In the genomic region with DNA sequence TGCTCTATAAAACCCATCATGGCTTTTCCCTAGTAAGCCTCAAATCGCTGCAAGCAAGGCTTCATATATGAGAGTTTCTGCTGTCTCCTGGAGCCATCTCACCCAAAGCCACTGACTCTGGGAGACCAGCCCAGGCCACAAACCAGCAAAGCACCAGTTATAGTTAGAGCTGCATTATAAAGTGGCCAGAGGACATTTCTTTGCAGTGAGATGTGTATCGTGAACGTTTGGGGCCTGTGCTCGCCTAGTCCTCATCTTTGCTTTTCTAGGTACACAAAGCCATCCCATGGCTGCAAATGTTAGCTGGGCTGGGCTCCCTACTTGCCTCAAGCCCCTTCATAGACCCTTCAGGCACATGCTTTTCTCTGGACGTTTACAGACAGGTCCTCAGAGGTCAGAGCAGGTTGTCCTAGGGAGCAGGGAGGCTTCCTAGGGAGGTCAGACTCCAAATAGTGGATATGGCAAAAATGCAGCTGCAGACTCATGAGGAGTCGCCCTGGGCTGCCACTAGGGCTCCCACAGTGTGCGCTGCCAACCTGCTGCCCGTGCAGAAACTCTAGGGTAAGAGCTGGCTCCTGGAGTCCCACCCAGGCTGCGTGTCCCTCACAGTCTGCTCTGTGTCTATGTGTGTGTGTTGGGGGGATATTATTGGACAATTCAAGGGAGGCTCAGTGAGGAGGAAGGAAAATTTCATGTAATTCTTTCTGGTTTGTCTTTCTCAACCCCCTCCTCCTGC, we compare ENCODE assay signal across 9 cellular contexts.
DNase-seq lines count a peak whose midpoint lies in the region; ATAC-seq and TF ChIP-seq lines count a peak whose summit lies in the region.
"Had no signal": no experiment of that assay in that cellular context is flagged by ENCODE, and none has a peak within 500 bp of the region (broad histone marks: within the 10 kb centered on the region; RNA-seq: fewer than 3 reads in every experiment).

No MANE protein-coding gene starts in this region.

- H3K27me3 ChIP-seq in BLaER1 (peaks cover 24% of the 10 kb centered on the region), PC-3 (ENCODE audit: low read length) (peaks cover 22% of the 10 kb centered on the region; the same call in 1 of the 2 replicates)

- H3K4me1 ChIP-seq in BLaER1: peaks cover 32% of the 10 kb centered on the region
- H3K4me1 ChIP-seq in PC-3 (ENCODE audit: insufficient read depth, low read length): no peaks in the 10 kb centered on the region

- H3K9me2 ChIP-seq in PC-3 (replicated peaks; ENCODE audit: low read length): no peaks in the 10 kb centered on the region

- H3K27ac ChIP-seq in BLaER1: no peak overlapping the region
- H3K27ac ChIP-seq in PC-3 (ENCODE audit: low read length): no peak overlapping the region

- no peaks in the 10 kb centered on the region for H3K4me1 Mint-ChIP-seq in osteocyte (ENCODE audit: unreplicated experiment)
- H3K4me1 Mint-ChIP-seq: mesothelial cell of epicardium had no signal

- no peaks in the 10 kb centered on the region for H3F3A ChIP-seq in PC-3 (ENCODE audit: low read length, unreplicated experiment)

- H3K4me3 ChIP-seq in BLaER1 (no peak overlapping the region), PC-3 (ENCODE audit: low read length) (no peak overlapping the region)

- H3K36me3 ChIP-seq in BLaER1 (no peaks in the 10 kb centered on the region), PC-3 (ENCODE audit: low read depth, low read length) (no peaks in the 10 kb centered on the region)

- no peak overlapping the region for H3K4me3 Mint-ChIP-seq in osteocyte (ENCODE audit: unreplicated experiment)
- H3K4me3 Mint-ChIP-seq: mesothelial cell of epicardium had no signal

- no peaks in the 10 kb centered on the region for H3K79me2 ChIP-seq in PC-3 (ENCODE audit: low read length)

- intact Hi-C loops in PC-3 (cut with micrococcal nuclease): no loop called here

- H4K20me1 ChIP-seq in BLaER1: no peaks in the 10 kb centered on the region
- no peaks in the 10 kb centered on the region for H4K20me1 ChIP-seq in PC-3 (ENCODE audit: low read length)

- no peaks in the 10 kb centered on the region for H3K9me3 ChIP-seq in BLaER1
- no peaks in the 10 kb centered on the region for H3K9me3 ChIP-seq in PC-3 (ENCODE audit: low read length)

- CTCF ChIA-PET in PC-3 (lab: Charles Lee): no interaction called here

- no peaks in the 10 kb centered on the region for H3K9me3 Mint-ChIP-seq in osteocyte (ENCODE audit: unreplicated experiment)

- peak; percentile 65 for TF ChIP-seq POLR2A in GM19099 (IDR thresholded peaks at IDR 0.05; ENCODE audit: extremely low read depth, insufficient read length, low read depth)

- ATAC-seq in HG02840 (IDR thresholded peaks at IDR 0.05; ENCODE audit: low FRiP score, unreplicated experiment) (peak; percentile 32), PC-3 (peak; percentile 18; the same call in 1 of the 2 replicates)

- H3K4me2 ChIP-seq in BLaER1: peak overlapping the region; percentile 21; the same call in 1 of the 2 replicates
- H3K4me2 ChIP-seq in PC-3 (ENCODE audit: low read length): no peak overlapping the region

- TF ChIP-seq CTCF in PC-3 (conservative IDR thresholded peaks at IDR 0.05; ENCODE audit: low read depth, low read length) (no peak), osteocyte (IDR thresholded peaks at IDR 0.05) (no peak)

- POLR2A ChIA-PET in PC-3 (lab: Charles Lee; ENCODE audit: unreplicated experiment): no interaction called here

- no peak overlapping the region for H2AFZ ChIP-seq in PC-3 (ENCODE audit: low read length)

- H3K27me3 Mint-ChIP-seq in osteocyte (ENCODE audit: unreplicated experiment): no peaks in the 10 kb centered on the region

- no peak overlapping the region for H3K27ac Mint-ChIP-seq in osteocyte (ENCODE audit: unreplicated experiment)
- H3K27ac Mint-ChIP-seq: mesothelial cell of epicardium had no signal

- H3K36me3 Mint-ChIP-seq in osteocyte (ENCODE audit: unreplicated experiment): no peaks in the 10 kb centered on the region
- H3K36me3 Mint-ChIP-seq: mesothelial cell of epicardium had no signal

- H3K9ac ChIP-seq in BLaER1 (no peak overlapping the region), PC-3 (ENCODE audit: low read length) (no peak overlapping the region)

- BruUV-seq in PC-3 (replicated peaks; lab: Mats Ljungman, UMichigan): no TSS peak

- DNase-seq in PC-3 (no peak), NCI-H2107 (lab: John Stamatoyannopoulos, UW) (no peak), ureter (ENCODE audit: low spot score) (no peak), COLO829 (ENCODE audit: low spot score) (no peak), osteocyte (ENCODE audit: extremely low spot score, unreplicated experiment) (no peak)
